Comparison of ENCODE assay signal across 12 cellular contexts in the genomic region with DNA sequence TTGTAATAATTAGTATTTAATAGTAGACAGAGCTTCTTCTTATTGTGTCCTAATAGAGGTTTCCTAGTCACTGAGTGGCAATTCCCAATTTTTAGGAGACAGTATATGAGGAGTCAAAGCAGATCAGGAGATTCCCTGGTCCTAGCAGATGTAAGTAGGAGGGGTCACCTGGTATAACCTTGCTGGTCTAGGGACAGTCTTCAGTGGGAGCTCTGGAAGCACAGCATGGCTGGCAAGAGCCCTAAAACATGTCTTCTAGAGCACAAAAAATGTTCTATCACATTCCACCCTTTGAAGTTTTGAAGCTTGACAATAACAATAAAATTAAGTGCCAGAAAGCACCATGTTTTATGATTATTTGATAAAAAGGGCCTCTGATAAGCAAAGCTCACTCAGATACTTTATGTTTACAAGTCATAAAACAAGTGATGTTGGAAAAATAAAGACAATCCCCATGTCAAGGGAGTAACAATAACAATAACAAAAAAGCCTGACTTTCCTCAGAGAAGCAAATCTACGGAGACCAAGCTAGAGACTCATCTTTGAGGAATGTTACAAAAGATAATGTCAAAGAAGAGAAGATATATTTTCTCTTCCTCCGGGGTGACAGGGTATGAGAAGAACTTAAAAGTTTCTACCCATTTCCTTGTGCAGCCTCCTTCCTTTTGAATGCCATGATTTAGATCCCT.
A peak's percentile ranks its signal among the peaks of the same experiment; 100 is the strongest.
DNase-seq lines count a peak whose midpoint lies in the region; ATAC-seq, FAIRE-seq and TF ChIP-seq lines count a peak whose summit lies in the region.
"Had no signal": no experiment of that assay in that cellular context is flagged by ENCODE, and none has a peak within 500 bp of the region (broad histone marks: within the 10 kb centered on the region; RNA-seq: fewer than 3 reads in every experiment).

No MANE protein-coding gene starts in this region.

- no peak overlapping the region for H3K4me3 ChIP-seq in kidney (ENCODE audit: low read length in 2 of 2)
- H3K4me3 ChIP-seq in thymus (ENCODE audit: low read length): no peak overlapping the region

- no peaks in the 10 kb centered on the region for H3K36me3 ChIP-seq in kidney (ENCODE audit: control insufficient read depth in 1 of 2, insufficient read depth in 2 of 2, low read length in 2 of 2)
- H3K36me3 ChIP-seq in thymus (ENCODE audit: control insufficient read depth, insufficient read depth): no peaks in the 10 kb centered on the region

- TF ChIP-seq CTCF in activated CD8-positive, alpha-beta T cell treated with anti-CD3 and anti-CD28 coated beads for 36 hours (IDR thresholded peaks at IDR 0.05): no peak
- TF ChIP-seq CTCF in kidney (IDR thresholded peaks at IDR 0.05; ENCODE audit: borderline replicate concordance, extremely low read depth, insufficient read depth): no peak

- H3K9me3 Mint-ChIP-seq in activated naive CD4-positive, alpha-beta T cell treated with anti-CD3 and anti-CD28 coated beads, Interleukin-2, amount 50 U/mL, for 24 hours: peaks cover 8% of the 10 kb centered on the region
- H3K9me3 Mint-ChIP-seq in activated CD8-positive, alpha-beta T cell treated with anti-CD3 and anti-CD28 coated beads for 36 hours: no peaks in the 10 kb centered on the region

- ATAC-seq in activated CD8-positive, alpha-beta T cell treated with anti-CD3 and anti-CD28 coated beads for 36 hours: peak; percentile 13
- ATAC-seq in HG02840 (IDR thresholded peaks at IDR 0.05; ENCODE audit: low FRiP score, unreplicated experiment): no peak
- ATAC-seq: WTC11 had no signal

- H3K4me1 Mint-ChIP-seq in activated naive CD4-positive, alpha-beta T cell treated with anti-CD3 and anti-CD28 coated beads, Interleukin-2, amount 50 U/mL, for 24 hours: peaks cover 27% of the 10 kb centered on the region
- H3K4me1 Mint-ChIP-seq in activated CD8-positive, alpha-beta T cell treated with anti-CD3 and anti-CD28 coated beads for 36 hours (ENCODE audit: low read depth): peaks cover 16% of the 10 kb centered on the region

- H3K36me3 Mint-ChIP-seq in activated naive CD4-positive, alpha-beta T cell treated with anti-CD3 and anti-CD28 coated beads, Interleukin-2, amount 50 U/mL, for 24 hours: peaks cover 2% of the 10 kb centered on the region
- peaks cover 5% of the 10 kb centered on the region for H3K36me3 Mint-ChIP-seq in activated CD8-positive, alpha-beta T cell treated with anti-CD3 and anti-CD28 coated beads for 36 hours (ENCODE audit: low read depth)
- H3K36me3 Mint-ChIP-seq: WTC11 had no signal

- no peaks in the 10 kb centered on the region for H3K9me3 ChIP-seq in kidney (ENCODE audit: control insufficient read depth in 1 of 2, low read length in 2 of 2)
- H3K9me3 ChIP-seq in thymus (ENCODE audit: control insufficient read depth): no peaks in the 10 kb centered on the region

- H3K27ac Mint-ChIP-seq in activated naive CD4-positive, alpha-beta T cell treated with anti-CD3 and anti-CD28 coated beads, Interleukin-2, amount 50 U/mL, for 24 hours: peak overlapping the region; percentile 92
- peak overlapping the region; percentile 85 for H3K27ac Mint-ChIP-seq in activated CD8-positive, alpha-beta T cell treated with anti-CD3 and anti-CD28 coated beads for 36 hours
- H3K27ac Mint-ChIP-seq: WTC11 had no signal

- no peak for DNase-seq in activated naive CD4-positive, alpha-beta T cell treated with anti-CD3 and anti-CD28 coated beads, Interleukin-2, amount 50 U/mL, for 16 hours
- no peak for DNase-seq in activated CD8-positive, alpha-beta T cell treated with anti-CD3 and anti-CD28 coated beads for 36 hours
- no peak for DNase-seq in kidney
- DNase-seq in NOMO-1 treated with dmso at 0.1 percent for 144 hours (lab: John Stamatoyannopoulos, UW; ENCODE audit: unreplicated experiment): no peak
- no peak for DNase-seq in substantia nigra (lab: John Stamatoyannopoulos, UW)
- DNase-seq: activated naive CD4-positive, alpha-beta T cell treated with Interleukin-2 at 50 U/mL for 16 hours; NCI-H2081 treated with DMSO at 0.1 percent for 48 hours had no signal

- peak; percentile 15 for FAIRE-seq in kidney (lab: Jason Lieb, UNC)
- FAIRE-seq: small intestine had no signal

- CTCF ChIA-PET in activated CD8-positive, alpha-beta T cell treated with anti-CD3 and anti-CD28 coated beads for 36 hours (lab: Charles Lee): interaction anchor here (1.3 kb wide), 1 partner anchor 15 kb away, joined by 3 read pairs; no protein-coding TSS in a partner anchor

- no peaks in the 10 kb centered on the region for H3K27me3 Mint-ChIP-seq in activated naive CD4-positive, alpha-beta T cell treated with anti-CD3 and anti-CD28 coated beads, Interleukin-2, amount 50 U/mL, for 24 hours
- H3K27me3 Mint-ChIP-seq in activated CD8-positive, alpha-beta T cell treated with anti-CD3 and anti-CD28 coated beads for 36 hours: no peaks in the 10 kb centered on the region

- WGBS in thymus: 55% methylated on average over 2 of the region's 2 CpGs

- no peaks in the 10 kb centered on the region for H3K27me3 ChIP-seq in thymus (ENCODE audit: control insufficient read depth, insufficient read depth)

- no peak overlapping the region for H3K9ac ChIP-seq in kidney (ENCODE audit: low read length in 2 of 2)

- H3K4me3 Mint-ChIP-seq in activated naive CD4-positive, alpha-beta T cell treated with anti-CD3 and anti-CD28 coated beads, Interleukin-2, amount 50 U/mL, for 24 hours: no peak overlapping the region
- H3K4me3 Mint-ChIP-seq in activated CD8-positive, alpha-beta T cell treated with anti-CD3 and anti-CD28 coated beads for 36 hours: no peak overlapping the region
- H3K4me3 Mint-ChIP-seq: WTC11 had no signal

- H3K27ac ChIP-seq in kidney (ENCODE audit: low read depth in 2 of 2, low read length in 2 of 2) (peak overlapping the region; percentile 63 to 83), thymus (ENCODE audit: low read depth) (peak overlapping the region; percentile 90), substantia nigra (ENCODE audit: low read depth, low read length, poor library complexity, severe bottlenecking) (no peak overlapping the region)

- POLR2A ChIA-PET in activated CD8-positive, alpha-beta T cell treated with anti-CD3 and anti-CD28 coated beads for 36 hours (lab: Charles Lee): interaction anchor here (0.5 kb wide), 1 partner anchor 85 kb away, joined by 3 read pairs; no protein-coding TSS in a partner anchor

- intact Hi-C loops in activated CD8-positive, alpha-beta T cell treated with anti-CD3 and anti-CD28 coated beads for 36 hours (cut with micrococcal nuclease): no loop called here
- intact Hi-C loops in kidney (cut with DNase I): no loop called here

- no peaks in the 10 kb centered on the region for H3K4me1 ChIP-seq in kidney (ENCODE audit: control insufficient read depth in 1 of 2, insufficient read depth in 1 of 2, low read depth in 1 of 2, low read length in 2 of 2)
- H3K4me1 ChIP-seq in thymus (ENCODE audit: control insufficient read depth, insufficient read depth, low read length): peaks cover 8% of the 10 kb centered on the region
